13 cellular contexts compared by ENCODE assay signal in the genomic region with DNA sequence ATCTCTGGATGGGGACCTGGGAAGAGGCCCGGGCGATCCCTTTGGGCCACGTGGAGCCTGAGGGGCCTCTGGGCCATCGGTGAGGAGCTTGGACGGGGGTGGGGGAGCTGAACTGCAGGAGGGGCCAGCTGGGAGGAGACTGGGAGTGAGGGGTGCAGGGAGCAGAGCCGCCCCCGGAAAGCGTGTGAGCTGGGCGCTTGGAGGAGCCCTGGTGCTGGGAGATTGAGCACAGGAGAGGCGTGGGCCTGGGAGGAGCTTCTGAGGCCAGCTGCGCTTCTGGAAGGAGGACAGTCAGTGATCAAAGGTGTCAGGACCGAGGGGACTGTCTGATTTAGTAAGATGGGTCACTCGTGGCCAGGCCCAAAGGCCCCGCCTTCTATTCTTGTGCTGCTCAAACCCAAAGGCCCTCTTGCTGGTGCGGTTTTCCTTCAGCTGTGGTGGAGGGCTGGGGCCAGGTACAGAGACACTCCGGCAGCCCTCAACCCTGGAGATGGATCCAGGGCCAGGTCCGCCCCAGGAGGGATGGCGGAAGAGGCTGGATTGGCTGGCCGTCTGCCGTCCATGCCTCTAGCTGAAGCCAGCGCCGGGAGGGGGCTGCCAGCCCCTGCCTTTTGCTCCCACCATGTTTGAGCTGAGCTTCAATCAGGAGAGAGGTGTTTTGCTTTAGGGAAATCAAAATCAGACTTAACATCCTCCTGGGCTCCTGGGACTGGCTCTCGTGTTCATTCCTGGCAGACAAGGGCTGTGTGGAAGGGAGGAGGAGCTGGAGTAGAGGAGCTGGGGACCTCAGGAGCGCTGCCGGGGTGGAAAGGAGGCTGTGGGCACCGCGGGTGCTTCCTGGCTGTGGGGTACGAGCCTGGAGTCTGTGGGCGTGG. TPM values are rescaled to one million over a fixed set of nuclear protein-coding genes. Genes with fewer than 3 reads are reported as not detected.
DNase-seq lines count a peak whose midpoint lies in the region; TF ChIP-seq lines count a peak whose summit lies in the region.
"Had no signal": no experiment of that assay in that cellular context is flagged by ENCODE, and none has a peak within 500 bp of the region (broad histone marks: within the 10 kb centered on the region; RNA-seq: fewer than 3 reads in every experiment).

No MANE protein-coding gene starts in this region.

- intact Hi-C loops in dorsolateral prefrontal cortex (cut with DNase I) = no loop called here

- H3K27me3 ChIP-seq in dorsolateral prefrontal cortex = no peaks in the 10 kb centered on the region
- no peaks in the 10 kb centered on the region for H3K27me3 ChIP-seq in effector memory CD4-positive, alpha-beta T cell (replicated peaks; ENCODE audit: control insufficient read depth, insufficient read depth, low read length, poor library complexity, severe bottlenecking)

- no peaks in the 10 kb centered on the region for H3K4me1 ChIP-seq in effector memory CD4-positive, alpha-beta T cell (ENCODE audit: control insufficient read depth, insufficient read depth, low read length, poor library complexity, severe bottlenecking)

- peak overlapping the region in 55 of 59 donors; percentile 7 to 94 (median 84) for H3K27ac ChIP-seq in dorsolateral prefrontal cortex
- no peak overlapping the region for H3K27ac ChIP-seq in effector memory CD4-positive, alpha-beta T cell (ENCODE audit: insufficient read depth, low read length, poor library complexity, severe bottlenecking)

- H3K36me3 ChIP-seq in effector memory CD4-positive, alpha-beta T cell (ENCODE audit: control insufficient read depth, insufficient read depth, low read length) = no peaks in the 10 kb centered on the region

- H3K9me3 Mint-ChIP-seq in nephron = no peaks in the 10 kb centered on the region
- H3K9me3 Mint-ChIP-seq: activated B cell treated with CpG ODN at 0.5 μM for 24 hours, naive B cell had no signal

- H3K36me3 Mint-ChIP-seq in nephron (ENCODE audit: low read depth) = no peaks in the 10 kb centered on the region
- H3K36me3 Mint-ChIP-seq: naive B cell had no signal

- peak overlapping the region; percentile 33 to 65 (median 43) for H3K4me3 Mint-ChIP-seq in nephron
- H3K4me3 Mint-ChIP-seq: activated B cell treated with CpG ODN at 0.5 μM for 24 hours had no signal

- peak; percentile 14 for DNase-seq in AG08395 (ENCODE audit: low spot score)
- DNase-seq in NCI-H2171 treated with DMSO at 0.1 percent for 48 hours (lab: John Stamatoyannopoulos, UW) = peak; percentile 82
- DNase-seq in dorsolateral prefrontal cortex = peak in 5 of 10 donors; percentile 65 to 85 (median 73)
- DNase-seq in activated effector memory CD4-positive, alpha-beta T cell treated with anti-CD3 and anti-CD28 coated beads, Interleukin-2, amount 50 U/mL, for 16 hours = no peak
- no peak for DNase-seq in effector memory CD4-positive, alpha-beta T cell
- DNase-seq in activated T-cell treated with anti-CD3 and anti-CD28 coated beads, Interleukin-2, amount 50 U/mL, for 48 hours = no peak
- DNase-seq in inferior parietal cortex (ENCODE audit: extremely low spot score) = no peak
- DNase-seq: activated B cell treated with CpG ODN at 0.5 μM for 24 hours; activated naive CD4-positive, alpha-beta T cell treated with Interleukin-2 at 50 U/mL for 16 hours; AML-193; naive B cell; NCI-H1694 treated with DMSO at 0.1 percent for 48 hours had no signal

- TF ChIP-seq CTCF in dorsolateral prefrontal cortex (IDR thresholded peaks at IDR 0.05 in 54 of 56, conservative IDR thresholded peaks at IDR 0.05 in 2 of 56; ENCODE audit: low read depth in 1 of 56, partially characterized antibody in 56 of 56) = no peak
- TF ChIP-seq CTCF in nephron (IDR thresholded peaks at IDR 0.05; ENCODE audit: unreplicated experiment in 3 of 3) = no peak

- H3K9me3 ChIP-seq in effector memory CD4-positive, alpha-beta T cell (ENCODE audit: control insufficient read depth, low read length) = no peaks in the 10 kb centered on the region

- H3K4me1 Mint-ChIP-seq in nephron = peaks cover 50% of the 10 kb centered on the region
- H3K4me1 Mint-ChIP-seq: activated B cell treated with CpG ODN at 0.5 μM for 24 hours, naive B cell had no signal

- peak overlapping the region; percentile 89 to 95 (median 94) for H3K27ac Mint-ChIP-seq in nephron
- H3K27ac Mint-ChIP-seq: activated B cell treated with CpG ODN at 0.5 μM for 24 hours had no signal

- H3K27me3 Mint-ChIP-seq in nephron (ENCODE audit: low read depth) = peaks cover 7% of the 10 kb centered on the region

- peak overlapping the region in 37 of 59 donors; percentile 1 to 45 (median 30) for H3K4me3 ChIP-seq in dorsolateral prefrontal cortex
- H3K4me3 ChIP-seq in effector memory CD4-positive, alpha-beta T cell (ENCODE audit: insufficient read depth, low read depth, low read length, poor library complexity, severe bottlenecking) = no peak overlapping the region

RNA-seq across cellular contexts. Expression of gene NCS1, which starts 21.6 kb away (rescaled TPM):
- total RNA-seq in dorsolateral prefrontal cortex = 100 to 1,000 TPM; 134 to 718 (median 501) TPM

Comparison
In these comparisons a context has a peak if more than half of its experiments do, and no peak if none do; other contexts are left out.
1. DNase-seq: peak in AG08395 (single experiment) and NCI-H2171 treated with DMSO at 0.1 percent for 48 hours (single experiment); none in activated effector memory CD4-positive, alpha-beta T cell treated with anti-CD3 and anti-CD28 coated beads, Interleukin-2, amount 50 U/mL, for 16 hours (single experiment), effector memory CD4-positive, alpha-beta T cell (0 of 3), activated T-cell treated with anti-CD3 and anti-CD28 coated beads, Interleukin-2, amount 50 U/mL, for 48 hours (0 of 2) and inferior parietal cortex (single experiment).